21 cellular contexts compared by ENCODE assay signal in the genomic region with DNA sequence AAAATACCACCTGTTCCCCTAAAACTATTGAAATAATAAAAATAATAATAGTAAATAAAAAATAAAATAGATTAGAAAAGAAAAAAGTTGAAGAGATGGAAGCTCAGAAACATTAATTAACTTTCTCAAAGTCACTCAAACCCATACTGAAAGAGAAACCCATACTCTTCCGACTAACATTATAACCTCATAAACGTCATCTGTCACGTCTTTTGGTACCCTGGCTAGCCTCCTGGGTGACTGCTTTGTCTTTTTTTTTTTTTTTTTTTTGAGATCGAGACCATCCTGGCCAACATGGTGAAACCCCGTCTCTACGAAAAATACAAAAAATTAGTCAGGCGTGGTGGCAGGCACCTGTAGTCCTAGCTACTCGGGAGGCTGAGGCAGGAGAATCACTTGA. TPM values are rescaled to one million over a fixed set of nuclear protein-coding genes. Genes with fewer than 3 reads are reported as not detected.
A peak's percentile ranks its signal among the peaks of the same experiment; 100 is the strongest.
DNase-seq lines count a peak whose midpoint lies in the region; ATAC-seq and TF ChIP-seq lines count a peak whose summit lies in the region.
"Had no signal": no experiment of that assay in that cellular context is flagged by ENCODE, and none has a peak within 500 bp of the region (broad histone marks: within the 10 kb centered on the region; RNA-seq: fewer than 3 reads in every experiment).

No MANE protein-coding gene starts in this region.

- no peaks in the 10 kb centered on the region for H3K27me3 Mint-ChIP-seq in activated T-cell treated with anti-CD3 and anti-CD28 coated beads, Interleukin-2, amount 50 U/mL, for 4 hours (ENCODE audit: low read depth)
- no peaks in the 10 kb centered on the region for H3K27me3 Mint-ChIP-seq in T-helper 17 cell
- no peaks in the 10 kb centered on the region for H3K27me3 Mint-ChIP-seq in activated naive CD8-positive, alpha-beta T cell treated with anti-CD3 and anti-CD28 coated beads for 36 hours
- no peaks in the 10 kb centered on the region for H3K27me3 Mint-ChIP-seq in natural killer cell treated with Interleukin-12 subunit alpha and Interleukin-12 subunit beta and Interleukin-15 and Interleukin-18, amount 100 ng/mL, for 72 hours

- H3K27ac Mint-ChIP-seq in T-helper 17 cell: peak overlapping the region; percentile 78
- peak overlapping the region; percentile 84 for H3K27ac Mint-ChIP-seq in activated naive CD8-positive, alpha-beta T cell treated with anti-CD3 and anti-CD28 coated beads for 36 hours
- peak overlapping the region; percentile 87 to 94 for H3K27ac Mint-ChIP-seq in natural killer cell treated with Interleukin-12 subunit alpha and Interleukin-12 subunit beta and Interleukin-15 and Interleukin-18, amount 100 ng/mL, for 72 hours

- no peak for ATAC-seq in activated T-cell treated with anti-CD3 and anti-CD28 coated beads, Interleukin-2, amount 50 U/mL, for 4 hours
- ATAC-seq in T-helper 17 cell (peak; percentile 29), mucosa of descending colon (no peak), HG02885 (IDR thresholded peaks at IDR 0.05; ENCODE audit: poor library complexity, unreplicated experiment) (no peak), HG02884 (IDR thresholded peaks at IDR 0.05; ENCODE audit: unreplicated experiment) (no peak)
- peak; percentile 87 to 90 for ATAC-seq in natural killer cell treated with Interleukin-12 subunit alpha and Interleukin-12 subunit beta and Interleukin-15 and Interleukin-18, amount 100 ng/mL, for 72 hours
- ATAC-seq: PC-3 had no signal

- H3K9me3 ChIP-seq in T-helper 17 cell (ENCODE audit: control insufficient read depth, low read length, poor library complexity, severe bottlenecking): no peaks in the 10 kb centered on the region
- no peaks in the 10 kb centered on the region for H3K9me3 ChIP-seq in mucosa of descending colon
- H3K9me3 ChIP-seq: Caco-2 had no signal

- H3K4me3 Mint-ChIP-seq in activated T-cell treated with anti-CD3 and anti-CD28 coated beads, Interleukin-2, amount 50 U/mL, for 4 hours: peak overlapping the region; percentile 60
- peak overlapping the region; percentile 82 for H3K4me3 Mint-ChIP-seq in T-helper 17 cell
- H3K4me3 Mint-ChIP-seq in activated naive CD8-positive, alpha-beta T cell treated with anti-CD3 and anti-CD28 coated beads for 36 hours: no peak overlapping the region
- H3K4me3 Mint-ChIP-seq in natural killer cell treated with Interleukin-12 subunit alpha and Interleukin-12 subunit beta and Interleukin-15 and Interleukin-18, amount 100 ng/mL, for 72 hours: peak overlapping the region; percentile 81

- H3K36me3 ChIP-seq in mucosa of descending colon (ENCODE audit: low read depth): no peaks in the 10 kb centered on the region

- no peaks in the 10 kb centered on the region for H3K9me3 Mint-ChIP-seq in activated T-cell treated with anti-CD3 and anti-CD28 coated beads, Interleukin-2, amount 50 U/mL, for 4 hours
- peaks cover 26% of the 10 kb centered on the region for H3K9me3 Mint-ChIP-seq in activated naive CD8-positive, alpha-beta T cell treated with anti-CD3 and anti-CD28 coated beads for 36 hours
- no peaks in the 10 kb centered on the region for H3K9me3 Mint-ChIP-seq in natural killer cell treated with Interleukin-12 subunit alpha and Interleukin-12 subunit beta and Interleukin-15 and Interleukin-18, amount 100 ng/mL, for 72 hours

- peaks cover 79% of the 10 kb centered on the region for H3K4me1 Mint-ChIP-seq in activated T-cell treated with anti-CD3 and anti-CD28 coated beads, Interleukin-2, amount 50 U/mL, for 4 hours (ENCODE audit: low read depth)
- peaks cover 60% of the 10 kb centered on the region for H3K4me1 Mint-ChIP-seq in T-helper 17 cell
- peaks cover 67% of the 10 kb centered on the region for H3K4me1 Mint-ChIP-seq in activated naive CD8-positive, alpha-beta T cell treated with anti-CD3 and anti-CD28 coated beads for 36 hours
- H3K4me1 Mint-ChIP-seq in natural killer cell treated with Interleukin-12 subunit alpha and Interleukin-12 subunit beta and Interleukin-15 and Interleukin-18, amount 100 ng/mL, for 72 hours (ENCODE audit: low read depth in 2 of 2): peaks cover 70 to 79% of the 10 kb centered on the region in 2 donors

- H3K36me3 Mint-ChIP-seq in activated T-cell treated with anti-CD3 and anti-CD28 coated beads, Interleukin-2, amount 50 U/mL, for 4 hours (ENCODE audit: insufficient read depth): peaks cover 17% of the 10 kb centered on the region
- peaks cover 13% of the 10 kb centered on the region for H3K36me3 Mint-ChIP-seq in T-helper 17 cell (ENCODE audit: low read depth)
- peaks cover 65% of the 10 kb centered on the region for H3K36me3 Mint-ChIP-seq in activated naive CD8-positive, alpha-beta T cell treated with anti-CD3 and anti-CD28 coated beads for 36 hours
- H3K36me3 Mint-ChIP-seq in natural killer cell treated with Interleukin-12 subunit alpha and Interleukin-12 subunit beta and Interleukin-15 and Interleukin-18, amount 100 ng/mL, for 72 hours: peaks cover 45% of the 10 kb centered on the region

- no peak overlapping the region for H3K4me3 ChIP-seq in mucosa of descending colon

- H3K4me1 ChIP-seq in mucosa of descending colon (ENCODE audit: low read depth): no peaks in the 10 kb centered on the region
- H3K4me1 ChIP-seq: Caco-2 had no signal

- no peak for DNase-seq in activated T-cell treated with anti-CD3 and anti-CD28 coated beads, Interleukin-2, amount 50 U/mL, for 4 hours
- no peak for DNase-seq in activated T-cell treated with anti-CD3 and anti-CD28 coated beads, Interleukin-2, amount 50 U/mL, for 48 hours
- DNase-seq in T-helper 17 cell (no peak), mucosa of descending colon (no peak)
- no peak for DNase-seq in activated naive CD8-positive, alpha-beta T cell treated with anti-CD3 and anti-CD28 coated beads for 36 hours
- DNase-seq in natural killer cell treated with Interleukin-12 subunit alpha and Interleukin-12 subunit beta and Interleukin-15 and Interleukin-18, amount 100 ng/mL, for 72 hours (ENCODE audit: low spot score): no peak
- DNase-seq: C1 segment of cervical spinal cord, Caco-2, DMS153, GOT3, KBM-7, MV-4-11, NCI-H1436, NCI-H2029, NCI-H2171 treated with DMSO at 0.1 percent for 48 hours, NCI-H446 treated with DMSO at 0.1 percent for 48 hours, NCI-H774, PC-3 had no signal

- no peak for TF ChIP-seq CTCF in mucosa of descending colon (IDR thresholded peaks at IDR 0.05)

- intact Hi-C loops in mucosa of descending colon (cut with DNase I, micrococcal nuclease): loop anchor here in 1 of 2 donors (5.0 to 10.0 kb wide), 2 partner anchors 218 to 355 kb away; no protein-coding TSS in a partner anchor

RNA-seq across cellular contexts. Expression of gene SLFN12L, which starts 7.6 kb away (rescaled TPM):
- 10 to 100 TPM in 1 of 3 donors, 1 to 10 TPM in 2; 9.0 to 15.1 (median 9.1) TPM for total RNA-seq in activated T-cell treated with anti-CD3 and anti-CD28 coated beads, Interleukin-2, amount 50 U/mL, for 4 hours
- 10 to 100 TPM; 70.0 to 90.1 TPM for total RNA-seq in T-helper 17 cell
- 10 to 100 TPM; 32.6 to 35.9 TPM for total RNA-seq in activated naive CD8-positive, alpha-beta T cell treated with anti-CD3 and anti-CD28 coated beads for 36 hours
- 10 to 100 TPM; 40.2 to 83.7 TPM for total RNA-seq in natural killer cell treated with Interleukin-12 subunit alpha and Interleukin-12 subunit beta and Interleukin-15 and Interleukin-18, amount 100 ng/mL, for 72 hours
- total RNA-seq in mucosa of descending colon: 1 to 10 TPM; 1.5 to 2.9 (median 2.9) TPM
- total RNA-seq: Caco-2, PC-3 had no signal

RNA-seq across cellular contexts. Expression of gene SLFN14, which starts 30.8 kb away (rescaled TPM):
- total RNA-seq in activated T-cell treated with anti-CD3 and anti-CD28 coated beads, Interleukin-2, amount 50 U/mL, for 4 hours: not detected
- total RNA-seq in T-helper 17 cell: 1 to 10 TPM in 1 of 2 donors, not detected in 1; 7.2 TPM
- under 1 TPM; 0.10 to 0.14 TPM for total RNA-seq in activated naive CD8-positive, alpha-beta T cell treated with anti-CD3 and anti-CD28 coated beads for 36 hours
- not detected for total RNA-seq in natural killer cell treated with Interleukin-12 subunit alpha and Interleukin-12 subunit beta and Interleukin-15 and Interleukin-18, amount 100 ng/mL, for 72 hours
- total RNA-seq in mucosa of descending colon: not detected
- total RNA-seq: A673, Caco-2, PC-3 had no signal

RNA-seq across cellular contexts. Expression of gene PEX12, which starts 48.5 kb away (rescaled TPM):
- 1 to 10 TPM; 6.6 to 9.6 (median 9.0) TPM for total RNA-seq in activated T-cell treated with anti-CD3 and anti-CD28 coated beads, Interleukin-2, amount 50 U/mL, for 4 hours
- total RNA-seq in T-helper 17 cell: 1 to 10 TPM; 3.1 to 3.6 TPM
- 1 to 10 TPM; 6.6 to 6.9 TPM for total RNA-seq in activated naive CD8-positive, alpha-beta T cell treated with anti-CD3 and anti-CD28 coated beads for 36 hours
- total RNA-seq in natural killer cell treated with Interleukin-12 subunit alpha and Interleukin-12 subunit beta and Interleukin-15 and Interleukin-18, amount 100 ng/mL, for 72 hours: 1 to 10 TPM; 3.5 to 4.5 TPM
- total RNA-seq in mucosa of descending colon: 1 to 10 TPM; 2.8 to 4.9 (median 3.8) TPM

RNA-seq across cellular contexts. Expression of gene AP2B1, which starts 57.3 kb away (rescaled TPM):
- total RNA-seq in activated T-cell treated with anti-CD3 and anti-CD28 coated beads, Interleukin-2, amount 50 U/mL, for 4 hours: 100 to 1,000 TPM; 119 to 129 (median 126) TPM
- 100 to 1,000 TPM in 1 of 2 donors, 10 to 100 TPM in 1; 95.9 to 114 TPM for total RNA-seq in T-helper 17 cell
- 100 to 1,000 TPM; 147 to 150 TPM for total RNA-seq in activated naive CD8-positive, alpha-beta T cell treated with anti-CD3 and anti-CD28 coated beads for 36 hours
- 100 to 1,000 TPM; 158 to 171 TPM for total RNA-seq in natural killer cell treated with Interleukin-12 subunit alpha and Interleukin-12 subunit beta and Interleukin-15 and Interleukin-18, amount 100 ng/mL, for 72 hours
- total RNA-seq in mucosa of descending colon: 100 to 1,000 TPM; 127 to 177 (median 153) TPM

Comparison
In these comparisons a context has a peak if more than half of its experiments do, and no peak if none do; other contexts are left out.
1. ATAC-seq: peak in T-helper 17 cell (single experiment) and natural killer cell treated with Interleukin-12 subunit alpha and Interleukin-12 subunit beta and Interleukin-15 and Interleukin-18, amount 100 ng/mL, for 72 hours (2 of 2); none in activated T-cell treated with anti-CD3 and anti-CD28 coated beads, Interleukin-2, amount 50 U/mL, for 4 hours (0 of 2), mucosa of descending colon (single experiment), HG02885 (single experiment) and HG02884 (single experiment).
2. Peak in every context shown above with its lines, with median percentiles within 50 percentile points of each other: H3K27ac Mint-ChIP-seq.